17 cellular contexts compared by ENCODE assay signal in genomic region chr11:117998664-117999353, GRCh38. TPM values are rescaled to one million over a fixed set of nuclear protein-coding genes. Genes with fewer than 3 reads are reported as not detected.
A peak's percentile ranks its signal among the peaks of the same experiment; 100 is the strongest.
DNase-seq lines count a peak whose midpoint lies in the region; ATAC-seq, FAIRE-seq and TF ChIP-seq lines count a peak whose summit lies in the region.
"Had no signal": no experiment of that assay in that cellular context is flagged by ENCODE, and none has a peak within 500 bp of the region (broad histone marks: within the 10 kb centered on the region; RNA-seq: fewer than 3 reads in every experiment).

No MANE protein-coding gene starts in this region.

- peak overlapping the region in 6 of 8 donors; percentile 13 to 84 (median 47) for H3K4me3 Mint-ChIP-seq in CD4-positive, alpha-beta memory T cell
- H3K4me3 Mint-ChIP-seq in naive B cell, result peak overlapping the region in 1 of 8 donors; percentile 76

- peak; percentile 2 for ATAC-seq in GM21529 (IDR thresholded peaks at IDR 0.05; ENCODE audit: unreplicated experiment)
- ATAC-seq in naive B cell (ENCODE audit: low read depth in 2 of 2), result no peak
- ATAC-seq in HG02642 (IDR thresholded peaks at IDR 0.05; ENCODE audit: poor library complexity, unreplicated experiment), result no peak

- H3K36me3 Mint-ChIP-seq in CD4-positive, alpha-beta memory T cell, result peaks cover 59 to 75% of the 10 kb centered on the region in 2 donors
- peaks cover 30 to 31% of the 10 kb centered on the region in 2 donors for H3K36me3 Mint-ChIP-seq in naive B cell

- FAIRE-seq in GM12891 (lab: Jason Lieb, UNC), result no peak

- intact Hi-C loops in CD4-positive, alpha-beta memory T cell (cut with micrococcal nuclease), result no loop called here

- CTCF ChIA-PET in CD4-positive, alpha-beta memory T cell (lab: Charles Lee; ENCODE audit: partially characterized antibody), result interaction anchor here (1.0 to 19.1 kb wide), 6 partner anchors 12 to 189 kb away, joined by 3 to 211 read pairs (median 34); partner anchors contain the start of gene IL10RA

- no peak for TF ChIP-seq POLR2A in GM12891 (IDR thresholded peaks at IDR 0.05; ENCODE audit: low read depth, low read length)

- no peaks in the 10 kb centered on the region for H3K9me3 ChIP-seq in CD4-positive, alpha-beta memory T cell (ENCODE audit: control insufficient read depth in 1 of 2, low read length in 2 of 2)
- H3K9me3 ChIP-seq: ovary, SK-N-SH had no signal

- no peak overlapping the region for H3K4me3 ChIP-seq in CD4-positive, alpha-beta memory T cell (ENCODE audit: low read length in 2 of 2)
- H3K4me3 ChIP-seq: ovary, tibial artery had no signal

- H3K27ac ChIP-seq in CD4-positive, alpha-beta memory T cell (ENCODE audit: low read depth, low read length), result peak overlapping the region; percentile 28
- H3K27ac ChIP-seq: HL-60, ovary, tibial artery had no signal

- no peaks in the 10 kb centered on the region for H3K27me3 Mint-ChIP-seq in CD4-positive, alpha-beta memory T cell
- no peaks in the 10 kb centered on the region for H3K27me3 Mint-ChIP-seq in naive B cell

- DNase-seq in CD4-positive, alpha-beta memory T cell, result no peak
- peak; percentile 57 for DNase-seq in activated CD8-positive, alpha-beta memory T cell treated with anti-CD3 and anti-CD28 coated beads, Interleukin-2, amount 50 U/mL, for 48 hours
- DNase-seq in naive B cell (no peak), GM12891 (ENCODE audit: insufficient read length, low spot score) (no peak), NCI-H146 treated with DMSO at 0.1 percent for 48 hours (lab: John Stamatoyannopoulos, UW; ENCODE audit: unreplicated experiment) (no peak), activated gamma-delta T cell treated with Interleukin-2 at 50 U/mL for 16 hours (no peak)
- DNase-seq: KG1, NCI-H1092 treated with DMSO at 0.1 percent for 48 hours, NCI-H69, ovary, SK-N-SH had no signal

- H3K36me3 ChIP-seq in CD4-positive, alpha-beta memory T cell (ENCODE audit: insufficient read depth, low read length), result peaks cover 70% of the 10 kb centered on the region
- H3K36me3 ChIP-seq: ovary had no signal

- H3K27ac Mint-ChIP-seq in CD4-positive, alpha-beta memory T cell, result peak overlapping the region; percentile 70 to 93 (median 91)
- H3K27ac Mint-ChIP-seq in naive B cell, result peak overlapping the region; percentile 37 to 80 (median 68)

- POLR2A ChIA-PET in CD4-positive, alpha-beta memory T cell (lab: Charles Lee; ENCODE audit: partially characterized antibody), result interaction anchor here (1.6 to 51.5 kb wide), 6 partner anchors 6 to 183 kb away, joined by 4 to 2125 read pairs (median 1762); partner anchors contain the start of gene IL10RA

- H3K4me1 Mint-ChIP-seq in CD4-positive, alpha-beta memory T cell, result peaks cover 68 to 99% (median 91%) of the 10 kb centered on the region in 4 donors
- H3K4me1 Mint-ChIP-seq in naive B cell, result peaks cover 37 to 51% (median 43%) of the 10 kb centered on the region in 3 donors

- H3K27me3 ChIP-seq in CD4-positive, alpha-beta memory T cell (ENCODE audit: insufficient read depth, low read length), result no peaks in the 10 kb centered on the region
- H3K27me3 ChIP-seq: ovary, tibial artery had no signal

- H3K9me3 Mint-ChIP-seq in CD4-positive, alpha-beta memory T cell, result peaks cover 0 to 4% (median 4%) of the 10 kb centered on the region in 8 donors
- H3K9me3 Mint-ChIP-seq in naive B cell, result peaks cover 0 to 5% (median 2%) of the 10 kb centered on the region in 7 donors

- peaks cover 100% of the 10 kb centered on the region for H3K4me1 ChIP-seq in CD4-positive, alpha-beta memory T cell (ENCODE audit: insufficient read depth, low read length)
- H3K4me1 ChIP-seq: tibial artery had no signal

TF ChIP-seq in GM12891, 5 proteins besides CTCF, POLR2A, EP300 and RAD21:
- no peak for TF ChIP-seq PAX5 (IDR thresholded peaks at IDR 0.05; ENCODE audit: insufficient read depth, low read length, severe bottlenecking)
- no peak for TF ChIP-seq POU2F2 (IDR thresholded peaks at IDR 0.05; ENCODE audit: low read depth, low read length)

RNA-seq across cellular contexts. Expression of gene IL10RA, which starts 12.6 kb away (rescaled TPM):
- 100 to 1,000 TPM; 398 to 406 TPM for total RNA-seq in CD4-positive, alpha-beta memory T cell
- polyA plus RNA-seq in CD4-positive, alpha-beta memory T cell, result 100 to 1,000 TPM; 362 to 468 TPM
- 10 to 100 TPM; 49.8 to 63.1 (median 56.2) TPM for polyA plus RNA-seq in naive B cell (ENCODE audit: low read depth in 6 of 6)
- 9.9 TPM for polyA plus RNA-seq in GM12891 (2012; ENCODE audit: low read depth, missing spikeins)
- total RNA-seq: fibroblast of villous mesenchyme had no signal
- polyA plus RNA-seq: BJ, SK-N-SH had no signal

Comparison
In these comparisons a context has a peak if more than half of its experiments do, and no peak if none do; other contexts are left out.
1. RNA of gene IL10RA, which starts 12.6 kb away (polyA plus RNA-seq): 362 to 468 TPM in CD4-positive, alpha-beta memory T cell; 49.8 to 63.1 TPM in naive B cell; every median in the first group is over 4 times any median in the second.